ENCODE assay signal across 39 cellular contexts in the genomic region with DNA sequence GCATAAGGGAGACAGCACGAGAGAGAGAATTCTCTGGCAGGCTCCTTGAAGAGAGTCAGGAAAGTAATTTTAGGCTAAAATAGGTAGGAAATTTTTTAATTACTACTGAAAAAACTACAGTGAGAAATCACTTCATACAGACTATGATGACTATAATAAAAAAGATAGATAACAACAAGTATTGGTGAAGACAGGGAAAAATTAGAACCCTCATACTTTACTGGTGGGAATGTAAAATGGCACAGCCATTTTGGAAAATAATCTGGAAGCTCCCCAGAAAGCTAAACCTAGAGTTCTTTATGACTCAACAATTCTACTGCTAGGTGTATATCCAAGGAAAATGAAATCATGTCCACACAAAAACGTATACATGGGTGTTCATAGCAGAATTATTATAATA. TPM values are rescaled to one million over a fixed set of nuclear protein-coding genes. Genes with fewer than 3 reads are reported as not detected.
DNase-seq lines count a peak whose midpoint lies in the region; ATAC-seq, FAIRE-seq and TF ChIP-seq lines count a peak whose summit lies in the region.
"Had no signal": no experiment of that assay in that cellular context is flagged by ENCODE, and none has a peak within 500 bp of the region (broad histone marks: within the 10 kb centered on the region; RNA-seq: fewer than 3 reads in every experiment).

No MANE protein-coding gene starts in this region.

- no peaks in the 10 kb centered on the region for H3K27me3 ChIP-seq in K562 (ENCODE audit: control insufficient read depth in 2 of 2, insufficient read depth in 2 of 2, low read length in 2 of 2)
- H3K27me3 ChIP-seq: BE2C; BLaER1; BLaER1 treated with 17β-estradiol and CSF1 and Interleukin-3, amounts not matched to agents 10 nM and 100 nM had no signal

- WGBS in K562 (ENCODE audit: insufficient coverage, low coverage, missing lambda C conversion rate), result 45% methylated on average over 2 of the region's 2 CpGs

- no peaks in the 10 kb centered on the region for H4K20me1 ChIP-seq in K562 (replicated peaks; ENCODE audit: control insufficient read depth, insufficient read depth, low read length)
- H4K20me1 ChIP-seq: BLaER1; BLaER1 treated with 17β-estradiol and CSF1 and Interleukin-3, amounts not matched to agents 10 nM and 100 nM had no signal

- ATAC-seq in K562, result no peak
- ATAC-seq: A549; CD8-positive, alpha-beta T cell had no signal

- intact Hi-C loops in K562 (cut with micrococcal nuclease), result no loop called here

- TF ChIP-seq EP300 in K562 (IDR thresholded peaks at IDR 0.05; ENCODE audit: low read length), result no peak

- no peak overlapping the region for H3K9ac ChIP-seq in K562 (ENCODE audit: insufficient read depth in 1 of 2, low read depth in 2 of 2, low read length in 2 of 2)
- H3K9ac ChIP-seq: BLaER1; BLaER1 treated with 17β-estradiol and CSF1 and Interleukin-3, amounts not matched to agents 10 nM and 100 nM had no signal

- TF ChIP-seq POLR2A in K562 (conservative IDR thresholded peaks at IDR 0.05), result no peak

- H3K9me1 ChIP-seq in K562 (ENCODE audit: control insufficient read depth, insufficient read depth, low read length), result no peaks in the 10 kb centered on the region

- H3K79me2 ChIP-seq in K562 (ENCODE audit: control insufficient read depth, insufficient read depth, low read length), result no peaks in the 10 kb centered on the region

- in situ Hi-C loops in K562 (cut with MboI), result no loop called here

- H3K4me3 ChIP-seq in HEK293 (ENCODE audit: low read depth, low read length), result no peak overlapping the region
- H3K4me3 ChIP-seq in K562, result no peak overlapping the region
- H3K4me3 ChIP-seq: A549; BLaER1; BLaER1 treated with 17β-estradiol and CSF1 and Interleukin-3, amounts not matched to agents 10 nM and 100 nM had no signal

- no peaks in the 10 kb centered on the region for H3K4me1 Mint-ChIP-seq in progenitor cell of endocrine pancreas (ENCODE audit: low read depth)

- no peaks in the 10 kb centered on the region for H3K36me3 Mint-ChIP-seq in progenitor cell of endocrine pancreas (ENCODE audit: insufficient read depth)
- H3K36me3 Mint-ChIP-seq: CD14-positive monocyte; CD8-positive, alpha-beta memory T cell; CD8-positive, alpha-beta T cell had no signal

- no peak overlapping the region for H2AFZ ChIP-seq in K562 (ENCODE audit: low read depth, low read length)

- no peak overlapping the region for H3K4me2 ChIP-seq in K562 (ENCODE audit: insufficient read depth, low read length)
- H3K4me2 ChIP-seq: A549; BLaER1; BLaER1 treated with 17β-estradiol and CSF1 and Interleukin-3, amounts not matched to agents 10 nM and 100 nM had no signal

- H3K27me3 Mint-ChIP-seq in progenitor cell of endocrine pancreas, result peaks cover 5% of the 10 kb centered on the region
- H3K27me3 Mint-ChIP-seq: CD4-positive, alpha-beta memory T cell; CD4-positive, CD25-positive, alpha-beta regulatory T cell had no signal

- POLR2A ChIA-PET in HEK293 (lab: Yijun Ruan, JAX) (no interaction called here), K562 (lab: Yijun Ruan, JAX) (no interaction called here)

- H3K36me3 ChIP-seq in HEK293 (ENCODE audit: control insufficient read depth in 2 of 2, insufficient read depth in 1 of 2, low read length in 2 of 2) (no peaks in the 10 kb centered on the region), K562 (ENCODE audit: control insufficient read depth, insufficient read depth, low read length) (no peaks in the 10 kb centered on the region)
- H3K36me3 ChIP-seq: BE2C; BLaER1; BLaER1 treated with 17β-estradiol and CSF1 and Interleukin-3, amounts not matched to agents 10 nM and 100 nM had no signal

- H3K9me3 ChIP-seq in HEK293 (ENCODE audit: control insufficient read depth, insufficient read depth, low read depth, low read length) (no peaks in the 10 kb centered on the region), K562 (replicated peaks; ENCODE audit: control insufficient read depth, insufficient read depth, low read depth, low read length) (no peaks in the 10 kb centered on the region)
- H3K9me3 ChIP-seq: A549, BE2C, Caco-2 had no signal

- TF ChIP-seq CTCF in HEK293 (tag by site-specific recombination; IDR thresholded peaks at IDR 0.05), result no peak
- TF ChIP-seq CTCF in K562 (IDR thresholded peaks at IDR 0.05 in 2 of 3, conservative IDR thresholded peaks at IDR 0.05 in 1 of 3; ENCODE audit: insufficient read depth in 2 of 3, low read depth in 1 of 3, low read length in 3 of 3), result no peak
- TF ChIP-seq CTCF in progenitor cell of endocrine pancreas (IDR thresholded peaks at IDR 0.05; ENCODE audit: unreplicated experiment), result no peak

- no TSS peak for BruUV-seq in K562 (replicated peaks; lab: Mats Ljungman, UMichigan)

- H3K27ac ChIP-seq in HEK293 (ENCODE audit: extremely low read depth, low read depth, low read length), result no peak overlapping the region
- no peak overlapping the region for H3K27ac ChIP-seq in K562 (ENCODE audit: extremely low read depth, low read depth, low read length)
- H3K27ac ChIP-seq: 22Rv1; A549; BLaER1; BLaER1 treated with 17β-estradiol and CSF1 and Interleukin-3, amounts not matched to agents 10 nM and 100 nM; C4-2B had no signal

- H3K9me3 Mint-ChIP-seq in progenitor cell of endocrine pancreas (ENCODE audit: low read depth), result no peaks in the 10 kb centered on the region
- H3K9me3 Mint-ChIP-seq: CD4-positive, alpha-beta T cell; CD8-positive, alpha-beta T cell had no signal

- H3K4me3 Mint-ChIP-seq in progenitor cell of endocrine pancreas (ENCODE audit: low read depth), result no peak overlapping the region
- H3K4me3 Mint-ChIP-seq: B cell; CD14-positive monocyte; CD4-positive, alpha-beta memory T cell; CD4-positive, alpha-beta T cell; CD4-positive, CD25-positive, alpha-beta regulatory T cell; CD8-positive, alpha-beta memory T cell; CD8-positive, alpha-beta T cell had no signal

- no peak for DNase-seq in K562 (ENCODE audit: extremely low read depth in 1 of 4, low spot score in 3 of 4)
- no peak for DNase-seq in T1000 (lab: John Stamatoyannopoulos, UW)
- DNase-seq in stimulated activated CD4-positive, alpha-beta T cell treated with anti-CD3 and anti-CD28 coated beads, Interleukin-4, amount 100 ng/mL, for 1 hour, result no peak
- no peak for DNase-seq in progenitor cell of endocrine pancreas (ENCODE audit: low spot score, unreplicated experiment)
- DNase-seq: 8988T; ACHN; AML-193; BE2C; C1 segment of cervical spinal cord; Caco-2; Calu3; CD4-positive, alpha-beta memory T cell; CD4-positive, alpha-beta T cell; CD4-positive, CD25-positive, alpha-beta regulatory T cell; CD8-positive, alpha-beta memory T cell; CD8-positive, alpha-beta T cell; COR-L47; DMS 273 treated with DMSO at 0.1 percent for 48 hours; DMS153; DMS53; DMS79; DMS79 treated with DMSO at 0.1 percent for 48 hours; DND-41; EL had no signal

- FAIRE-seq in K562 (lab: Jason Lieb, UNC), result no peak
- FAIRE-seq in colon (lab: Jason Lieb, UNC), result peak; percentile 14
- FAIRE-seq: A204.1, D721Med had no signal

- CTCF ChIA-PET in HEK293 (lab: Yijun Ruan, JAX), result no interaction called here
- CTCF ChIA-PET in K562 (lab: Yijun Ruan, JAX; ENCODE audit: low intra/inter-chr PET ratio), result no interaction called here

- H3K4me1 ChIP-seq in HEK293 (ENCODE audit: control insufficient read depth, insufficient read depth, low read length), result no peaks in the 10 kb centered on the region
- H3K4me1 ChIP-seq in K562 (replicated peaks in 1 of 2; ENCODE audit: control insufficient read depth in 2 of 2, insufficient read depth in 2 of 2, low read length in 2 of 2), result peaks cover 5 to 17% of the 10 kb centered on the region in 2 experiments
- H3K4me1 ChIP-seq: A549, BE2C, Caco-2 had no signal

- no peak for TF ChIP-seq RAD21 in K562 (CRISPR knock-in tag; conservative IDR thresholded peaks at IDR 0.05 in 1 of 2, IDR thresholded peaks at IDR 0.05 in 1 of 2)

- no peak overlapping the region for H3K27ac Mint-ChIP-seq in progenitor cell of endocrine pancreas
- H3K27ac Mint-ChIP-seq: B cell; CD4-positive, alpha-beta T cell; CD4-positive, CD25-positive, alpha-beta regulatory T cell; CD8-positive, alpha-beta memory T cell; CD8-positive, alpha-beta T cell had no signal

TF ChIP-seq in HEK293, 187 proteins besides CTCF, POLR2A, EP300 and RAD21:
- TF ChIP-seq ZNF184 (tag by site-specific recombination; IDR thresholded peaks at IDR 0.05), result peak; percentile 91
- TF ChIP-seq ZNF157 (tag by site-specific recombination; IDR thresholded peaks at IDR 0.05), result no peak
TF ChIP-seq in HEK293: peak in this region for 1.

TF ChIP-seq in K562, 482 proteins besides CTCF, POLR2A, EP300 and RAD21:
- TF ChIP-seq SIX5 (IDR thresholded peaks at IDR 0.05; ENCODE audit: borderline replicate concordance in 1 of 2, insufficient read depth in 1 of 2, low read depth in 1 of 2, low read length in 2 of 2), result no peak
- TF ChIP-seq RBM25 (IDR thresholded peaks at IDR 0.05; ENCODE audit: low read depth, low read length, severe bottlenecking), result peak; percentile 64

RNA-seq across cellular contexts. Expression of gene HDC, which starts 2.1 kb away (rescaled TPM):
- 0.65 TPM in 1 of 2 replicates, not detected in the other for total RNA-seq in K562 (2011; cell fraction: chromatin; rRNA removed; ENCODE audit: low replicate concordance)
- 0.13 TPM in 1 of 2 replicates, not detected in the other for total RNA-seq in K562 (2011; cell fraction: nucleolus; rRNA removed)
- total RNA-seq in K562 (2011; cell fraction: nucleoplasm; rRNA removed), result 0.31 and 0.37 TPM in 2 replicates
- total RNA-seq in K562 (2014; rRNA removed), result 0.37 and 2.0 TPM in 2 replicates
- total RNA-seq in K562 (2014; rRNA removed; fragmentation: Illumina TruSeq; extraction: Trizol), result 0.33 and 0.70 TPM in 2 replicates
- 4.3 and 5.3 TPM in 2 replicates for total RNA-seq in K562 (2015; rRNA removed; fragmentation: Illumina TruSeq; extraction: Trizol)
- total RNA-seq in K562 (2021), result 0.71 and 1.1 TPM in 2 replicates
- 0.20 and 0.26 TPM in 2 replicates for polyA plus RNA-seq in K562 (2011; rRNA removed)
- 0.31 TPM in 1 of 2 replicates, not detected in the other for polyA plus RNA-seq in K562 (2011; cell fraction: cytosol; rRNA removed)
- polyA plus RNA-seq in K562 (2011; cell fraction: nucleus; rRNA removed), result 0.91 and 1.6 TPM in 2 replicates
- 4.9 and 5.5 TPM in 2 replicates for polyA plus RNA-seq in K562 (2012)
- 1.1 and 1.4 TPM in 2 replicates for polyA plus RNA-seq in K562 (2014; fragmentation: Illumina TruSeq; extraction: Trizol)
- polyA plus RNA-seq in K562 (2014; fragmentation: Nextera tagmentation; extraction: Ambion mirVana), result under 1 TPM; 0.69 to 0.99 TPM
- polyA plus RNA-seq in K562 (2014; rRNA removed), result 1.5 and 2.5 TPM in 2 replicates
- 0.21 TPM in 1 of 2 replicates, not detected in the other for polyA minus RNA-seq in K562 (2011; rRNA and poly(A)+ RNA removed)
- not detected in 2 replicates for polyA minus RNA-seq in K562 (2011; cell fraction: cytosol; rRNA and poly(A)+ RNA removed)
- polyA minus RNA-seq in K562 (2011; cell fraction: nucleus; rRNA and poly(A)+ RNA removed), result 0.11 and 0.13 TPM in 2 replicates
- total RNA-seq in progenitor cell of endocrine pancreas, result not detected in 2 replicates
- total RNA-seq: A673; B cell; Caco-2; Calu3; CD4-positive, alpha-beta memory T cell; CD8-positive, alpha-beta T cell; Daoy had no signal
- polyA plus RNA-seq: AG04450; BJ; CD4-positive, CD25-positive, alpha-beta regulatory T cell; CD8-positive, alpha-beta memory T cell had no signal

Comparison
In these comparisons a context has a peak if more than half of its experiments do, and no peak if none do; other contexts are left out.
1. Of the 44 proteins assayed by ChIP-seq in both K562 and HEK293: peak only in K562: none; only in HEK293: ZNF184; in both: none; in neither: 43.